ENCODE assay signal across 30 cellular contexts in the genomic region with DNA sequence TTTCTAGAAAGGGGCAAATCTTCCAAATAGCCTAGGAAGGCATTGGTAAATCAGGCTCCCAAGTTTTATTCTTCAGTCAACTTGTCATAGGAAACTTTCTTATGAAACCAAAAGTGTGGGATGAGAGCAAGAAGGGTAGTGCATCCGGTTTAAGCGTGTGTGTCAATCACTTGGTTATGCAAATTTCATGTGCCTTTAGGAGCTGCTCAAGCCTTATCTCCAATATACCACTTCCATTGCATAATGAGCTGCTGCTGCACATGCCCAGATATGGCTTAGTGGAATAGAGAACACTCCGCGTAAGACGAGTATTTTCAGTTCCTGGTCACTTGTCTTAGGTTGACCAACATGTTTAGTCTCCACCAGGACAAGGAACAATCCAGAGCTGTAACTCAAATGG.
"Had no signal": no experiment of that assay in that cellular context is flagged by ENCODE, and none has a peak within 500 bp of the region (broad histone marks: within the 10 kb centered on the region; RNA-seq: fewer than 3 reads in every experiment).

No MANE protein-coding gene starts in this region.

- H3K27me3 ChIP-seq: ascending aorta, Peyer's patch, SJCRH30 had no signal

- H3K4me1 ChIP-seq: ascending aorta, Peyer's patch, SJCRH30 had no signal

- H3K9me3 Mint-ChIP-seq: activated naive CD4-positive, alpha-beta T cell treated with anti-CD3 and anti-CD28 coated beads, Interleukin-2, amount 50 U/mL, for 72 hours; activated naive CD8-positive, alpha-beta T cell treated with anti-CD3 and anti-CD28 coated beads, Interleukin-2, amount 50 U/mL, for 24 hours; activated T-cell treated with anti-CD3 and anti-CD28 coated beads, Interleukin-2, amount 50 U/mL, for 24 hours; brain; central memory CD8-positive, alpha-beta T cell had no signal

- ATAC-seq: activated CD4-positive, CD25-positive, alpha-beta regulatory T cell treated with anti-CD3 and anti-CD28 coated beads, Interleukin-2, amount 50 U/mL, for 24 hours; activated CD8-positive, alpha-beta memory T cell treated with anti-CD3 and anti-CD28 coated beads, Interleukin-2, amount 10 ng/mL, durations not matched to agents 7 days and 5 days; activated naive CD4-positive, alpha-beta T cell treated with anti-CD3 and anti-CD28 coated beads, Interleukin-2, amount 50 U/mL, for 72 hours; activated naive CD8-positive, alpha-beta T cell treated with anti-CD3 and anti-CD28 coated beads, Interleukin-2, amount 50 U/mL, for 24 hours had no signal

- H3K27me3 Mint-ChIP-seq: activated CD8-positive, alpha-beta memory T cell treated with anti-CD3 and anti-CD28 coated beads, Interleukin-2, amount 10 ng/mL, durations not matched to agents 7 days and 5 days; activated naive CD8-positive, alpha-beta T cell treated with anti-CD3 and anti-CD28 coated beads, Interleukin-2, amount 50 U/mL, for 24 hours; activated T-cell treated with anti-CD3 and anti-CD28 coated beads, Interleukin-2, amount 50 U/mL, for 24 hours; brain; central memory CD8-positive, alpha-beta T cell had no signal

- H3K4me1 Mint-ChIP-seq: activated CD8-positive, alpha-beta memory T cell treated with anti-CD3 and anti-CD28 coated beads, Interleukin-2, amount 10 ng/mL, durations not matched to agents 7 days and 5 days; activated naive CD8-positive, alpha-beta T cell treated with anti-CD3 and anti-CD28 coated beads, Interleukin-2, amount 50 U/mL, for 24 hours; brain; central memory CD8-positive, alpha-beta T cell had no signal

- H3K4me3 Mint-ChIP-seq: activated CD8-positive, alpha-beta memory T cell treated with anti-CD3 and anti-CD28 coated beads, Interleukin-2, amount 10 ng/mL, durations not matched to agents 7 days and 5 days; activated naive CD8-positive, alpha-beta T cell treated with anti-CD3 and anti-CD28 coated beads, Interleukin-2, amount 50 U/mL, for 24 hours; activated T-cell treated with anti-CD3 and anti-CD28 coated beads, Interleukin-2, amount 50 U/mL, for 24 hours; brain; central memory CD8-positive, alpha-beta T cell had no signal

- H3K9ac ChIP-seq: SK-N-SH had no signal

- H3K9me3 ChIP-seq: ascending aorta, Peyer's patch, SJCRH30, SK-N-SH had no signal

- H3K27ac Mint-ChIP-seq: activated CD8-positive, alpha-beta memory T cell treated with anti-CD3 and anti-CD28 coated beads, Interleukin-2, amount 10 ng/mL, durations not matched to agents 7 days and 5 days; activated naive CD4-positive, alpha-beta T cell treated with anti-CD3 and anti-CD28 coated beads, Interleukin-2, amount 50 U/mL, for 72 hours; activated naive CD8-positive, alpha-beta T cell treated with anti-CD3 and anti-CD28 coated beads, Interleukin-2, amount 50 U/mL, for 24 hours; activated T-cell treated with anti-CD3 and anti-CD28 coated beads, Interleukin-2, amount 50 U/mL, for 24 hours; brain had no signal

- H3K4me3 ChIP-seq: ascending aorta, Peyer's patch, SJCRH30 had no signal

- H3K36me3 ChIP-seq: ascending aorta, Peyer's patch, SJCRH30 had no signal

- H3K36me3 Mint-ChIP-seq: activated CD8-positive, alpha-beta memory T cell treated with anti-CD3 and anti-CD28 coated beads, Interleukin-2, amount 10 ng/mL, durations not matched to agents 7 days and 5 days; activated naive CD4-positive, alpha-beta T cell treated with anti-CD3 and anti-CD28 coated beads, Interleukin-2, amount 50 U/mL, for 72 hours; brain had no signal

- DNase-seq: activated CD4-positive, alpha-beta T cell treated with anti-CD3 and anti-CD28 coated beads for 4 hours; activated CD4-positive, alpha-beta T cell treated with anti-CD3 and anti-CD28 coated beads, Interleukin-2, amount 50 U/mL, for 48 hours; activated CD8-positive, alpha-beta memory T cell treated with anti-CD3 and anti-CD28 coated beads, Interleukin-2, amount 10 ng/mL, durations not matched to agents 7 days and 5 days; activated effector memory CD4-positive, alpha-beta T cell treated with anti-CD3 and anti-CD28 coated beads, Interleukin-2, amount 50 U/mL, for 16 hours; activated naive CD4-positive, alpha-beta T cell treated with Interleukin-2 at 50 U/mL for 16 hours; activated naive CD8-positive, alpha-beta T cell treated with anti-CD3 and anti-CD28 coated beads, Interleukin-2, amount 50 U/mL, for 24 hours; activated T-cell treated with anti-CD3 and anti-CD28 coated beads, Interleukin-2, amount 50 U/mL, for 24 hours; amniotic stem cell; cortex of kidney; Kasumi-1; KBM-7; NCI-H1105 treated with DMSO at 0.1 percent for 48 hours; NCI-H1436 treated with DMSO at 0.1 percent for 48 hours; NCI-H187 treated with DMSO at 0.1 percent for 48 hours; NCI-H2171; NCI-H2227 treated with DMSO at 0.1 percent for 48 hours; NCI-H446 treated with DMSO at 0.1 percent for 48 hours; NCI-H526; NCI-H774; Peyer's patch; Right ventricle myocardium superior; SJCRH30; SK-N-SH; T-helper 1 cell had no signal

- H3K4me2 ChIP-seq: SK-N-SH had no signal

- H3K27ac ChIP-seq: ascending aorta, Peyer's patch, RWPE1, SJCRH30 had no signal
